In genomic region chr18:26309283-26309682, GRCh38 we compare ENCODE assay signal across 1 cellular context.
TF ChIP-seq lines count a peak whose summit lies in the region.

No MANE protein-coding gene starts in this region.

TF ChIP-seq in WTC11, 78 proteins besides CTCF, POLR2A, EP300 and RAD21 (continued from another document):
- TF ChIP-seq ARID4B (CRISPR knock-in tag; IDR thresholded peaks at IDR 0.05; ENCODE audit: borderline replicate concordance) (no peak), ZMAT4 (CRISPR knock-in tag; IDR thresholded peaks at IDR 0.05) (no peak), GTF2I (CRISPR knock-in tag; conservative IDR thresholded peaks at IDR 0.05) (no peak), MAX (CRISPR knock-in tag; IDR thresholded peaks at IDR 0.05) (no peak), SP1 (CRISPR knock-in tag; conservative IDR thresholded peaks at IDR 0.05) (no peak), EMX1 (CRISPR knock-in tag; IDR thresholded peaks at IDR 0.05) (no peak), ZNF232 (CRISPR knock-in tag; IDR thresholded peaks at IDR 0.05) (no peak)
